ENCODE assay signal across 8 cellular contexts in genomic region chr3:4492240-4493007, GRCh38. TPM values are rescaled to one million over a fixed set of nuclear protein-coding genes. Genes with fewer than 3 reads are reported as not detected.
DNase-seq lines count a peak whose midpoint lies in the region; ATAC-seq and TF ChIP-seq lines count a peak whose summit lies in the region.

No MANE protein-coding gene starts in this region.

- 0 to 1% methylated on average over 39 to 41 of the region's 41 CpGs for WGBS in upper lobe of left lung, 2 donors

- ATAC-seq in HG03025 (IDR thresholded peaks at IDR 0.05; ENCODE audit: low FRiP score, unreplicated experiment) (peak; percentile 16), upper lobe of left lung (ENCODE audit: low FRiP score in 2 of 2) (peak; percentile 53 to 71), HG02571 (IDR thresholded peaks at IDR 0.05; ENCODE audit: unreplicated experiment) (no peak)

- H3K4me1 Mint-ChIP-seq in nephron = peaks cover 34% of the 10 kb centered on the region

- peaks cover 14% of the 10 kb centered on the region for H3K27me3 Mint-ChIP-seq in nephron (ENCODE audit: low read depth)

- H3K36me3 ChIP-seq in Peyer's patch (no peaks in the 10 kb centered on the region), upper lobe of left lung (no peaks in the 10 kb centered on the region)

- H3K9me3 Mint-ChIP-seq in nephron = no peaks in the 10 kb centered on the region

- H3K27ac Mint-ChIP-seq in nephron = peak overlapping the region; percentile 77 to 89 (median 79)

- peak overlapping the region; percentile 93 to 96 (median 95) for H3K4me3 Mint-ChIP-seq in nephron

- H3K4me3 ChIP-seq in Peyer's patch (peak overlapping the region; percentile 60 to 95 (median 76)), fibroblast of the aortic adventitia (ENCODE audit: low read depth, low read length) (peak overlapping the region; percentile 83), upper lobe of left lung (peak overlapping the region; percentile 70 to 94 (median 84))

- DNase-seq in DMS 273 treated with DMSO at 0.1 percent for 48 hours (lab: John Stamatoyannopoulos, UW) (peak; percentile 5), Peyer's patch (peak; percentile 50 to 71 (median 54)), fibroblast of the aortic adventitia (ENCODE audit: low read depth) (peak; percentile 70), upper lobe of left lung (peak; percentile 15 to 81)
- DNase-seq in activated effector memory CD4-positive, alpha-beta T cell treated with anti-CD3 and anti-CD28 coated beads, Interleukin-2, amount 50 U/mL, for 16 hours = peak; percentile 81

- H3K27me3 ChIP-seq in Peyer's patch = no peaks in the 10 kb centered on the region
- H3K27me3 ChIP-seq in upper lobe of left lung = no peaks in the 10 kb centered on the region

- H3K9me3 ChIP-seq in Peyer's patch (no peaks in the 10 kb centered on the region), upper lobe of left lung (no peaks in the 10 kb centered on the region)

- no peak for TF ChIP-seq EP300 in upper lobe of left lung (IDR thresholded peaks at IDR 0.05)

- TF ChIP-seq POLR2A in Peyer's patch (IDR thresholded peaks at IDR 0.05) = no peak
- peak in 3 of 4 donors; percentile 36 to 73 (median 51) for TF ChIP-seq POLR2A in upper lobe of left lung (IDR thresholded peaks at IDR 0.05)

- peaks cover 8% of the 10 kb centered on the region for H3K36me3 Mint-ChIP-seq in nephron (ENCODE audit: low read depth)

- H3K27ac ChIP-seq in Peyer's patch (peak overlapping the region; percentile 61 to 92 (median 82)), upper lobe of left lung (peak overlapping the region; percentile 87 to 92 (median 88))

- TF ChIP-seq CTCF in Peyer's patch (IDR thresholded peaks at IDR 0.05) (no peak), fibroblast of the aortic adventitia (IDR thresholded peaks at IDR 0.05; ENCODE audit: insufficient read depth, low read length) (no peak), nephron (IDR thresholded peaks at IDR 0.05; ENCODE audit: unreplicated experiment in 3 of 3) (peak in 1 of 3 experiments; percentile 11), upper lobe of left lung (IDR thresholded peaks at IDR 0.05) (no peak)

- H3K4me1 ChIP-seq in Peyer's patch = peaks cover 0 to 11% (median 0%) of the 10 kb centered on the region in 4 donors
- peaks cover 19 to 31% (median 25%) of the 10 kb centered on the region in 4 donors for H3K4me1 ChIP-seq in upper lobe of left lung

RNA-seq across cellular contexts. Expression of gene ITPR1, which starts 0.7 kb away (rescaled TPM):
- total RNA-seq in Peyer's patch = 100 to 1,000 TPM in 1 of 4 donors, 10 to 100 TPM in 3; 13.3 to 142 (median 22.7) TPM
- 8.9 and 52.4 TPM in 2 replicates for total RNA-seq in fibroblast of the aortic adventitia (ENCODE audit: low replicate concordance)
- total RNA-seq in upper lobe of left lung = 100 to 1,000 TPM in 1 of 6 donors, 10 to 100 TPM in 5; 55.5 to 136 (median 66.2) TPM

RNA-seq across cellular contexts. Expression of gene SUMF1, which starts 25.4 kb away (rescaled TPM):
- 10 to 100 TPM; 15.7 to 28.9 (median 26.8) TPM for total RNA-seq in Peyer's patch
- 43.3 and 45.6 TPM in 2 replicates for total RNA-seq in fibroblast of the aortic adventitia (ENCODE audit: low replicate concordance)
- total RNA-seq in upper lobe of left lung = 10 to 100 TPM; 34.5 to 63.0 (median 54.0) TPM

Comparison
In these comparisons a context has a peak if more than half of its experiments do, and no peak if none do; other contexts are left out.
1. DNase-seq: peak in every context shown above with its lines; median percentile 81 in activated effector memory CD4-positive, alpha-beta T cell treated with anti-CD3 and anti-CD28 coated beads, Interleukin-2, amount 50 U/mL, for 16 hours; 70 in fibroblast of the aortic adventitia; 54 in Peyer's patch; 48 in upper lobe of left lung; 5 in DMS 273 treated with DMSO at 0.1 percent for 48 hours.
2. POLR2A ChIP-seq: peak in upper lobe of left lung (3 of 4); none in Peyer's patch (0 of 2).
3. Peak in every context shown above with its lines, with median percentiles within 50 percentile points of each other: H3K4me3 ChIP-seq.